In genomic region chr7:3683886-3684539, GRCh38 we compare ENCODE assay signal across 28 cellular contexts.
DNase-seq lines count a peak whose midpoint lies in the region; FAIRE-seq and TF ChIP-seq lines count a peak whose summit lies in the region.
"Had no signal": no experiment of that assay in that cellular context is flagged by ENCODE, and none has a peak within 500 bp of the region (broad histone marks: within the 10 kb centered on the region; RNA-seq: fewer than 3 reads in every experiment).

No MANE protein-coding gene starts in this region.

- H3K27ac ChIP-seq in H9 (ENCODE audit: insufficient read length, low read depth, low read length) (no peak overlapping the region), small intestine (ENCODE audit: low read depth in 1 of 2, low read length in 1 of 2) (no peak overlapping the region)
- H3K27ac ChIP-seq: gastrocnemius medialis, left lung, testis, uterus had no signal

- no peaks in the 10 kb centered on the region for H3K79me2 ChIP-seq in H9 (ENCODE audit: insufficient read depth, low read length)

- H3K9me3 ChIP-seq in H9 (ENCODE audit: control insufficient read depth, low read depth, low read length) (peaks cover 3% of the 10 kb centered on the region), small intestine (ENCODE audit: control insufficient read depth, low read depth) (no peaks in the 10 kb centered on the region)
- H3K9me3 ChIP-seq: BE2C, gastrocnemius medialis, left lung, testis, uterus had no signal

- H3K4me3 Mint-ChIP-seq in H9 (no peak overlapping the region; a peak in 1 of 5 replicates), nephron progenitor cell (no peak overlapping the region)
- H3K4me3 Mint-ChIP-seq: activated CD4-positive, alpha-beta T cell treated with anti-CD3 and anti-CD28 coated beads for 36 hours; activated CD8-positive, alpha-beta T cell treated with anti-CD3 and anti-CD28 coated beads for 36 hours; memory B cell; neural crest cell; stimulated activated naive CD8-positive, alpha-beta T cell treated with anti-CD3 and anti-CD28 coated beads, Interleukin-15, Interleukin-2, amounts not matched to agents 100 ng/mL and 50 ng/mL, for 24 hours had no signal

- no peak overlapping the region for H2BK120ac ChIP-seq in H9 (ENCODE audit: low read depth, low read length, poor library complexity, severe bottlenecking)

- no peak overlapping the region for H4K8ac ChIP-seq in H9 (replicated peaks; ENCODE audit: insufficient read length, low read depth, low read length)

- H3K27me3 ChIP-seq in H9 (ENCODE audit: insufficient read depth, low read length) = no peaks in the 10 kb centered on the region
- H3K27me3 ChIP-seq in small intestine (ENCODE audit: control insufficient read depth in 2 of 2, insufficient read depth in 2 of 2, low read length in 2 of 2) = no peaks in the 10 kb centered on the region
- H3K27me3 ChIP-seq: BE2C, gastrocnemius medialis, left lung, testis, uterus had no signal

- H3K27ac Mint-ChIP-seq in H9 = peak overlapping the region in 1 of 3 experiments; percentile 32; a peak in 1 of 7 replicates
- no peak overlapping the region for H3K27ac Mint-ChIP-seq in nephron progenitor cell
- H3K27ac Mint-ChIP-seq: activated CD4-positive, alpha-beta T cell treated with anti-CD3 and anti-CD28 coated beads for 36 hours; activated CD8-positive, alpha-beta T cell treated with anti-CD3 and anti-CD28 coated beads for 36 hours; memory B cell; stimulated activated naive CD8-positive, alpha-beta T cell treated with anti-CD3 and anti-CD28 coated beads, Interleukin-15, Interleukin-2, amounts not matched to agents 100 ng/mL and 50 ng/mL, for 24 hours had no signal

- peaks cover 12 to 24% of the 10 kb centered on the region in 2 experiments for H3K4me1 Mint-ChIP-seq in H9
- peaks cover 28% of the 10 kb centered on the region for H3K4me1 Mint-ChIP-seq in nephron progenitor cell
- H3K4me1 Mint-ChIP-seq: activated CD4-positive, alpha-beta T cell treated with anti-CD3 and anti-CD28 coated beads for 36 hours; memory B cell; neural crest cell had no signal

- TF ChIP-seq CTCF in H9 (conservative IDR thresholded peaks at IDR 0.05) (no peak), nephron progenitor cell (IDR thresholded peaks at IDR 0.05) (no peak)

- H2AFZ ChIP-seq in H9 (ENCODE audit: low read length) = no peak overlapping the region

- no peak for FAIRE-seq in small intestine (lab: Jason Lieb, UNC)

- H3K23me2 ChIP-seq in H9 (ENCODE audit: insufficient read length, low read depth, low read length, poor library complexity, severe bottlenecking) = no peaks in the 10 kb centered on the region

- peak overlapping the region; percentile 13 for H3K18ac ChIP-seq in H9 (ENCODE audit: insufficient read length, low read depth, low read length)

- no peak overlapping the region for H3T11ph ChIP-seq in H9 (ENCODE audit: low read length)

- peaks cover 2% of the 10 kb centered on the region for H4K20me1 ChIP-seq in H9 (ENCODE audit: control insufficient read depth, insufficient read depth, insufficient read length)

- 0 out of 2 replicates have a peak overlapping the region, but pooled peaks have one; percentile 43 for H3K14ac ChIP-seq in H9 (ENCODE audit: insufficient read depth, low read length)

- no peak overlapping the region for H4K91ac ChIP-seq in H9 (ENCODE audit: insufficient read length, low read depth, low read length)

- H3K4me1 ChIP-seq in H9 (ENCODE audit: insufficient read depth, low read length) (peaks cover 9% of the 10 kb centered on the region; the same call in 1 of the 2 replicates), small intestine (ENCODE audit: control insufficient read depth in 2 of 2, insufficient read depth in 1 of 2, low read depth in 1 of 2, low read length in 1 of 2) (no peaks in the 10 kb centered on the region)
- H3K4me1 ChIP-seq: BE2C, gastrocnemius medialis, left lung, testis, uterus had no signal

- H3K23ac ChIP-seq in H9 (ENCODE audit: insufficient read length, low read depth, low read length) = no peak overlapping the region

- no peaks in the 10 kb centered on the region for H3K36me3 ChIP-seq in small intestine (ENCODE audit: control insufficient read depth in 2 of 2, insufficient read depth in 2 of 2, low read length in 2 of 2)
- H3K36me3 ChIP-seq: BE2C, gastrocnemius medialis, left lung, uterus had no signal

- H3K4me3 ChIP-seq in small intestine (ENCODE audit: low read depth in 1 of 2, low read length in 2 of 2) = no peak overlapping the region
- H3K4me3 ChIP-seq: gastrocnemius medialis, left lung, testis, uterus had no signal

- no peaks in the 10 kb centered on the region for H3K79me1 ChIP-seq in H9 (ENCODE audit: insufficient read depth, low read depth, low read length, poor library complexity, severe bottlenecking)

- H3K9ac ChIP-seq in H9 (ENCODE audit: extremely low read depth, insufficient read length, low read length) = no peak overlapping the region

- H3K36me3 Mint-ChIP-seq in H9 (ENCODE audit: insufficient read depth in 1 of 3, low read depth in 3 of 3) = peaks cover 5 to 9% (median 6%) of the 10 kb centered on the region in 3 experiments; a peak in 3 of 7 replicates
- H3K36me3 Mint-ChIP-seq in nephron progenitor cell (ENCODE audit: low read depth) = peaks cover 1% of the 10 kb centered on the region
- H3K36me3 Mint-ChIP-seq: memory B cell had no signal

- H3K9me3 Mint-ChIP-seq in H9 (peaks cover 5 to 11% of the 10 kb centered on the region in 2 experiments; a peak in 4 of 5 replicates), nephron progenitor cell (peaks cover 20% of the 10 kb centered on the region)
- H3K9me3 Mint-ChIP-seq: activated CD8-positive, alpha-beta T cell treated with anti-CD3 and anti-CD28 coated beads for 36 hours; stimulated activated naive CD8-positive, alpha-beta T cell treated with anti-CD3 and anti-CD28 coated beads, Interleukin-15, Interleukin-2, amounts not matched to agents 100 ng/mL and 50 ng/mL, for 24 hours had no signal

- no peak overlapping the region for H2BK5ac ChIP-seq in H9 (ENCODE audit: insufficient read length, low read length)

- H2BK20ac ChIP-seq in H9 (ENCODE audit: low read depth, low read length, poor library complexity, severe bottlenecking) = no peak overlapping the region

- no peak overlapping the region for H3K4ac ChIP-seq in H9 (ENCODE audit: low read depth, low read length)

- DNase-seq in H9 (peak; percentile 58), NCI-H69 (lab: John Stamatoyannopoulos, UW) (peak; percentile 65), iPS-NIHi11 (ENCODE audit: low spot score) (peak; percentile 66), small intestine (peak; percentile 76), anterior cingulate cortex (lab: John Stamatoyannopoulos, UW) (no peak), nephron progenitor cell (no peak)
- DNase-seq in activated CD4-positive, CD25-positive, alpha-beta regulatory T cell (lab: John Stamatoyannopoulos, UW) = no peak
- DNase-seq: activated CD4-positive, alpha-beta T cell treated with anti-CD3 and anti-CD28 coated beads for 36 hours; activated CD8-positive, alpha-beta memory T cell treated with anti-CD3 and anti-CD28 coated beads, Interleukin-2, amount 50 U/mL, for 48 hours; activated CD8-positive, alpha-beta T cell treated with anti-CD3 and anti-CD28 coated beads for 36 hours; activated naive CD4-positive, alpha-beta T cell treated with anti-CD3 and anti-CD28 coated beads, Interleukin-2, amount 50 U/mL, for 16 hours; amygdala; BE2C; gastrocnemius medialis; Kasumi-1; left lung; NCI-H1436 treated with DMSO at 0.1 percent for 48 hours; NCI-H2107; NCI-H526; posterior cingulate gyrus; right cardiac atrium; SHP77; stimulated activated CD8-positive, alpha-beta memory T cell treated with anti-CD3 and anti-CD28 coated beads, Interleukin-4, amount 100 ng/mL, for 48 hours; testis; uterus had no signal

- H3K56ac ChIP-seq in H9 (ENCODE audit: insufficient read length, low read depth, low read length) = no peak overlapping the region

- peak overlapping the region; percentile 11 for H3K4me2 ChIP-seq in H9 (ENCODE audit: insufficient read depth, insufficient read length, low read length)

- no CpG with 5 or more reads among the region's 7 CpGs for WGBS in H9 (ENCODE audit: extremely low coverage, insufficient read length, low lambda C conversion rate)
- WGBS in small intestine, 3 donors = 21 to 57% (median 56%) methylated on average over 7 of the region's 7 CpGs

- no peak overlapping the region for H2AK5ac ChIP-seq in H9 (ENCODE audit: insufficient read length, low read length)

- H3K27me3 Mint-ChIP-seq in H9 (ENCODE audit: low read depth) (no peaks in the 10 kb centered on the region; the same call in 1 of the 2 replicates), nephron progenitor cell (ENCODE audit: low read depth, poor library complexity) (peaks cover 4% of the 10 kb centered on the region)
- H3K27me3 Mint-ChIP-seq: activated CD4-positive, alpha-beta T cell treated with anti-CD3 and anti-CD28 coated beads for 36 hours; activated CD8-positive, alpha-beta T cell treated with anti-CD3 and anti-CD28 coated beads for 36 hours; stimulated activated naive CD8-positive, alpha-beta T cell treated with anti-CD3 and anti-CD28 coated beads, Interleukin-15, Interleukin-2, amounts not matched to agents 100 ng/mL and 50 ng/mL, for 24 hours had no signal

- no peak overlapping the region for H2BK15ac ChIP-seq in H9 (ENCODE audit: low read depth, low read length)

- H2BK12ac ChIP-seq in H9 (ENCODE audit: insufficient read length, low read depth, low read length) = no peak overlapping the region

- H4K5ac ChIP-seq in H9 (ENCODE audit: insufficient read length, low read depth, low read length) = no peak overlapping the region

Comparison
In these comparisons a context has a peak if more than half of its experiments do, and no peak if none do; other contexts are left out.
1. DNase-seq: peak in H9 (single experiment), NCI-H69 (single experiment), iPS-NIHi11 (single experiment) and small intestine (single experiment); none in activated CD4-positive, CD25-positive, alpha-beta regulatory T cell (0 of 4), anterior cingulate cortex (0 of 58) and nephron progenitor cell (single experiment).